21 cellular contexts compared by ENCODE assay signal in the genomic region with DNA sequence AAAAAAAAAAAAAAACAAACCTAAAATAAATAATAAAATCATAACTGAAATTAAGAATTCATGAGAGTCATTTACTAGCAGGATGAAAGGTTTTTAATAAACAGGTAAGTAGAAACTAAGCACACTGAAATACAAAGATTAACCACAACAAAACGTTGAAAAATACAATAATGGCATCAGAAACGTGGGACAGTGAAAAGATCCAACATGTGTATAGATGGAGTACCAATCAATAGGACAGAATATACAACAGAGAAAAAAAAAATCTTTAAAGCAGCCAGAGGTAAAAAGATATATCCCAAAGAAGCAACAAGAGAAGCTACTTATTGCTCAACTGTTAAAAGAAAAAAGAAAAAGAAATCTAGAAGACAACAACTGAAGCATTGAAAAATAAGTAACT.
"Had no signal": no experiment of that assay in that cellular context is flagged by ENCODE, and none has a peak within 500 bp of the region (broad histone marks: within the 10 kb centered on the region; RNA-seq: fewer than 3 reads in every experiment).

No MANE protein-coding gene starts in this region.

- H3K4me1 ChIP-seq: lower lobe of right lung, uterus had no signal

- H3K4me3 Mint-ChIP-seq: neural crest cell had no signal

- H3K27ac ChIP-seq: gastroesophageal sphincter, left ventricle myocardium inferior, lower lobe of right lung, spleen, uterus had no signal

- H3K4me3 ChIP-seq: gastroesophageal sphincter, left ventricle myocardium inferior, lower lobe of right lung, spleen, uterus had no signal

- DNase-seq: effector memory CD4-positive, alpha-beta T cell; glutamatergic neuron; left cardiac atrium; left ventricle myocardium inferior; lower lobe of right lung; mesenchymal stem cell; midbrain; posterior cingulate gyrus; spleen; stimulated activated CD4-positive, alpha-beta T cell treated with anti-CD3 and anti-CD28 coated beads, Interleukin-15, amount 100 ng/mL, for 24 hours; stimulated activated CD4-positive, alpha-beta T cell treated with anti-CD3 and anti-CD28 coated beads, Interleukin-1b, Interleukin-23, amount 100 ng/mL, for 48 hours; stimulated activated CD4-positive, alpha-beta T cell treated with anti-CD3 and anti-CD28 coated beads, Interleukin-4, amount 100 ng/mL, for 24 hours; stimulated activated naive CD4-positive, alpha-beta T cell; trophoblast cell; uterus had no signal

- H3K27me3 ChIP-seq: gastroesophageal sphincter, spleen, uterus had no signal

- H3K9me3 ChIP-seq: gastroesophageal sphincter, left ventricle myocardium inferior, lower lobe of right lung, uterus had no signal

- FAIRE-seq: endometrium, keratinocyte had no signal

- ATAC-seq: esophagus mucosa, gastroesophageal sphincter, left cardiac atrium, lower lobe of right lung, sciatic nerve had no signal

- H3K36me3 ChIP-seq: uterus had no signal
